In genomic region chr18:75984853-75985252, GRCh38 we compare ENCODE assay signal across 27 cellular contexts.
"Had no signal": no experiment of that assay in that cellular context is flagged by ENCODE, and none has a peak within 500 bp of the region (broad histone marks: within the 10 kb centered on the region; RNA-seq: fewer than 3 reads in every experiment).

No MANE protein-coding gene starts in this region.

- H3K27ac Mint-ChIP-seq: stimulated activated effector memory CD8-positive, alpha-beta T cell treated with anti-CD3 and anti-CD28 coated beads, Interleukin-12 subunit alpha, Interleukin-12 subunit beta, amount 100 ng/mL, for 72 hours; stimulated activated memory B cell treated with anti-CD40 and anti-IgM and Interleukin-4, amounts not matched to agents 10 μg/mL and 1 μg/mL and 100 μg/mL, for 72 hours; stimulated activated naive CD8-positive, alpha-beta T cell treated with anti-CD3 and anti-CD28 coated beads, Interleukin-15, amount 100 ng/mL, for 72 hours; stimulated activated naive CD8-positive, alpha-beta T cell treated with anti-CD3 and anti-CD28 coated beads, Interleukin-15, Interleukin-2, amounts not matched to agents 100 ng/mL and 50 ng/mL, for 24 hours; type B pancreatic cell had no signal

- H3K4me3 ChIP-seq: stomach, suprapubic skin, testis, thoracic aorta, thyroid gland, tibial artery, tibial nerve, transverse colon, upper lobe of left lung, upper lobe of right lung, uterus, vagina had no signal

- H3K4me3 Mint-ChIP-seq: stimulated activated effector memory CD8-positive, alpha-beta T cell treated with anti-CD3 and anti-CD28 coated beads, Interleukin-12 subunit alpha, Interleukin-12 subunit beta, amount 100 ng/mL, for 72 hours; stimulated activated memory B cell treated with anti-CD40 and anti-IgM and Interleukin-4, amounts not matched to agents 10 μg/mL and 1 μg/mL and 100 μg/mL, for 72 hours; stimulated activated naive CD8-positive, alpha-beta T cell treated with anti-CD3 and anti-CD28 coated beads, Interleukin-15, amount 100 ng/mL, for 72 hours; stimulated activated naive CD8-positive, alpha-beta T cell treated with anti-CD3 and anti-CD28 coated beads, Interleukin-15, Interleukin-2, amounts not matched to agents 100 ng/mL and 50 ng/mL, for 24 hours; type B pancreatic cell had no signal

- ATAC-seq: stimulated activated effector memory CD8-positive, alpha-beta T cell treated with anti-CD3 and anti-CD28 coated beads, Interleukin-12 subunit alpha, Interleukin-12 subunit beta, amount 100 ng/mL, for 72 hours; stimulated activated memory B cell treated with anti-CD40 and anti-IgM and Interleukin-4, amounts not matched to agents 10 μg/mL and 1 μg/mL and 100 μg/mL, for 72 hours; stimulated activated naive CD8-positive, alpha-beta T cell treated with anti-CD3 and anti-CD28 coated beads, Interleukin-15, amount 100 ng/mL, for 72 hours; stimulated activated naive CD8-positive, alpha-beta T cell treated with anti-CD3 and anti-CD28 coated beads, Interleukin-15, Interleukin-2, amounts not matched to agents 100 U/mL and 50 U/mL, for 24 hours; upper lobe of right lung had no signal

- H3K4me1 Mint-ChIP-seq: stimulated activated effector memory CD8-positive, alpha-beta T cell treated with anti-CD3 and anti-CD28 coated beads, Interleukin-12 subunit alpha, Interleukin-12 subunit beta, amount 100 ng/mL, for 72 hours; stimulated activated memory B cell treated with anti-CD40 and anti-IgM and Interleukin-4, amounts not matched to agents 10 μg/mL and 1 μg/mL and 100 μg/mL, for 72 hours; stimulated activated naive CD8-positive, alpha-beta T cell treated with anti-CD3 and anti-CD28 coated beads, Interleukin-15, amount 100 ng/mL, for 72 hours had no signal

- H3K4me1 ChIP-seq: stomach, suprapubic skin, testis, thyroid gland, tibial artery, tibial nerve, transverse colon, upper lobe of left lung, upper lobe of right lung, uterus, vagina had no signal

- H3K27me3 ChIP-seq: stomach, suprapubic skin, testis, thyroid gland, tibial artery, tibial nerve, transverse colon, upper lobe of left lung, upper lobe of right lung, uterus, vagina had no signal

- H3K36me3 Mint-ChIP-seq: stimulated activated effector memory CD8-positive, alpha-beta T cell treated with anti-CD3 and anti-CD28 coated beads, Interleukin-12 subunit alpha, Interleukin-12 subunit beta, amount 100 ng/mL, for 72 hours; stimulated activated memory B cell treated with anti-CD40 and anti-IgM and Interleukin-4, amounts not matched to agents 10 μg/mL and 1 μg/mL and 100 μg/mL, for 72 hours; type B pancreatic cell had no signal

- H3K9me3 ChIP-seq: suprapubic skin, testis, thoracic aorta, thyroid gland, tibial artery, transverse colon, upper lobe of left lung, upper lobe of right lung, uterus, vagina had no signal

- H3K27ac ChIP-seq: stomach, suprapubic skin, testis, thoracic aorta, thyroid gland, tibial artery, tibial nerve, transverse colon, upper lobe of left lung, upper lobe of right lung, uterus, vagina had no signal

- H3K27me3 Mint-ChIP-seq: stimulated activated memory B cell treated with anti-CD40 and anti-IgM and Interleukin-4, amounts not matched to agents 10 μg/mL and 1 μg/mL and 100 μg/mL, for 72 hours; stimulated activated naive CD8-positive, alpha-beta T cell treated with anti-CD3 and anti-CD28 coated beads, Interleukin-15, Interleukin-2, amounts not matched to agents 100 ng/mL and 50 ng/mL, for 24 hours; type B pancreatic cell had no signal

- DNase-seq: stimulated activated CD4-positive, alpha-beta T cell treated with anti-CD3 and anti-CD28 coated beads, Interleukin-2, amount 100 ng/mL, for 24 hours; stimulated activated CD4-positive, alpha-beta T cell treated with anti-CD3 and anti-CD28 coated beads, Interleukin-2, amount 100 ng/mL, for 48 hours; stimulated activated CD4-positive, alpha-beta T cell treated with anti-CD3 and anti-CD28 coated beads, Interleukin-4, amount 100 ng/mL, for 1 hour; stimulated activated CD4-positive, alpha-beta T cell treated with anti-CD3 and anti-CD28 coated beads, Interleukin-4, amount 100 ng/mL, for 4 hours; stimulated activated CD8-positive, alpha-beta memory T cell treated with anti-CD3 and anti-CD28 coated beads, Interleukin-4, amount 100 ng/mL, for 48 hours; stimulated activated naive CD4-positive, alpha-beta T cell; stimulated activated naive CD4-positive, alpha-beta T cell treated with Interleukin-2 at 50 U/mL for 16 hours; stimulated activated naive CD8-positive, alpha-beta T cell treated with anti-CD3 and anti-CD28 coated beads, Interleukin-15, amount 100 ng/mL, for 72 hours; stimulated activated naive CD8-positive, alpha-beta T cell treated with anti-CD3 and anti-CD28 coated beads, Interleukin-15, Interleukin-2, amounts not matched to agents 100 U/mL and 50 U/mL, for 24 hours; stomach; substantia nigra; testis; thyroid gland; tibial artery; transverse colon; trophoblast cell; upper lobe of left lung; upper lobe of right lung; uterus had no signal
